ENCODE assay signal across 13 cellular contexts in genomic region chr11:108289699-108290098, GRCh38.
DNase-seq lines count a peak whose midpoint lies in the region; ATAC-seq lines count a peak whose summit lies in the region.
"Had no signal": no experiment of that assay in that cellular context is flagged by ENCODE, and none has a peak within 500 bp of the region (broad histone marks: within the 10 kb centered on the region; RNA-seq: fewer than 3 reads in every experiment).

No MANE protein-coding gene starts in this region.

- H3K36me3 Mint-ChIP-seq in activated T-cell treated with anti-CD3 and anti-CD28 coated beads, Interleukin-2, amount 50 U/mL, for 72 hours (ENCODE audit: insufficient read depth in 2 of 2): peaks cover 3 to 10% of the 10 kb centered on the region in 2 donors
- H3K36me3 Mint-ChIP-seq in activated T-cell treated with anti-CD3 and anti-CD28 coated beads, Interleukin-2, amount 50 U/mL, for 24 hours (ENCODE audit: low read depth): peaks cover 67% of the 10 kb centered on the region
- peaks cover 41% of the 10 kb centered on the region for H3K36me3 Mint-ChIP-seq in stimulated activated memory B cell treated with anti-CD40 and anti-IgM and Interleukin-4, amounts not matched to agents 10 μg/mL and 1 μg/mL and 100 μg/mL, for 72 hours

- H3K9me3 Mint-ChIP-seq in activated T-cell treated with anti-CD3 and anti-CD28 coated beads, Interleukin-2, amount 50 U/mL, for 72 hours: no peaks in the 10 kb centered on the region
- no peaks in the 10 kb centered on the region for H3K9me3 Mint-ChIP-seq in activated T-cell treated with anti-CD3 and anti-CD28 coated beads, Interleukin-2, amount 50 U/mL, for 24 hours
- no peaks in the 10 kb centered on the region for H3K9me3 Mint-ChIP-seq in stimulated activated memory B cell treated with anti-CD40 and anti-IgM and Interleukin-4, amounts not matched to agents 10 μg/mL and 1 μg/mL and 100 μg/mL, for 72 hours

- H3K27me3 Mint-ChIP-seq in activated T-cell treated with anti-CD3 and anti-CD28 coated beads, Interleukin-2, amount 50 U/mL, for 72 hours (ENCODE audit: low read depth): no peaks in the 10 kb centered on the region
- no peaks in the 10 kb centered on the region for H3K27me3 Mint-ChIP-seq in activated T-cell treated with anti-CD3 and anti-CD28 coated beads, Interleukin-2, amount 50 U/mL, for 24 hours
- H3K27me3 Mint-ChIP-seq in stimulated activated memory B cell treated with anti-CD40 and anti-IgM and Interleukin-4, amounts not matched to agents 10 μg/mL and 1 μg/mL and 100 μg/mL, for 72 hours: no peaks in the 10 kb centered on the region

- H3K4me1 Mint-ChIP-seq in activated T-cell treated with anti-CD3 and anti-CD28 coated beads, Interleukin-2, amount 50 U/mL, for 72 hours (ENCODE audit: low read depth): no peaks in the 10 kb centered on the region
- peaks cover 21% of the 10 kb centered on the region for H3K4me1 Mint-ChIP-seq in activated T-cell treated with anti-CD3 and anti-CD28 coated beads, Interleukin-2, amount 50 U/mL, for 24 hours (ENCODE audit: low read depth)
- H3K4me1 Mint-ChIP-seq in stimulated activated memory B cell treated with anti-CD40 and anti-IgM and Interleukin-4, amounts not matched to agents 10 μg/mL and 1 μg/mL and 100 μg/mL, for 72 hours: peaks cover 21% of the 10 kb centered on the region

- H3K27ac Mint-ChIP-seq in activated T-cell treated with anti-CD3 and anti-CD28 coated beads, Interleukin-2, amount 50 U/mL, for 72 hours: peak overlapping the region; percentile 19
- no peak overlapping the region for H3K27ac Mint-ChIP-seq in activated T-cell treated with anti-CD3 and anti-CD28 coated beads, Interleukin-2, amount 50 U/mL, for 24 hours
- peak overlapping the region; percentile 69 for H3K27ac Mint-ChIP-seq in stimulated activated memory B cell treated with anti-CD40 and anti-IgM and Interleukin-4, amounts not matched to agents 10 μg/mL and 1 μg/mL and 100 μg/mL, for 72 hours

- no peak for ATAC-seq in activated T-cell treated with anti-CD3 and anti-CD28 coated beads, Interleukin-2, amount 50 U/mL, for 72 hours (replicated peaks in 1 of 2)
- ATAC-seq in HG03025 (IDR thresholded peaks at IDR 0.05; ENCODE audit: low FRiP score, unreplicated experiment) (peak; percentile 63), GM19324 (IDR thresholded peaks at IDR 0.05; ENCODE audit: low FRiP score, unreplicated experiment) (no peak)
- ATAC-seq in stimulated activated memory B cell treated with anti-CD40 and anti-IgM and Interleukin-4, amounts not matched to agents 10 μg/mL and 1 μg/mL and 100 μg/mL, for 72 hours: peak; percentile 89

- DNase-seq in activated T-cell treated with anti-CD3 and anti-CD28 coated beads, Interleukin-2, amount 50 U/mL, for 72 hours: no peak
- DNase-seq in activated T-cell treated with anti-CD3 and anti-CD28 coated beads, Interleukin-2, amount 50 U/mL, for 24 hours: no peak
- peak; percentile 49 for DNase-seq in ecto neural progenitor cell (ENCODE audit: low spot score)
- no peak for DNase-seq in NCI-H226
- no peak for DNase-seq in NK-92 (lab: John Stamatoyannopoulos, UW; ENCODE audit: unreplicated experiment)
- DNase-seq: amniotic stem cell; GM23248; hypothalamus; NCI-H1694; stimulated activated CD4-positive, alpha-beta T cell treated with anti-CD3 and anti-CD28 coated beads, Interleukin-12 subunit alpha, Interleukin-12 subunit beta, amount 100 ng/mL, for 4 hours had no signal

- H3K4me3 Mint-ChIP-seq in activated T-cell treated with anti-CD3 and anti-CD28 coated beads, Interleukin-2, amount 50 U/mL, for 72 hours: no peak overlapping the region
- no peak overlapping the region for H3K4me3 Mint-ChIP-seq in activated T-cell treated with anti-CD3 and anti-CD28 coated beads, Interleukin-2, amount 50 U/mL, for 24 hours
- H3K4me3 Mint-ChIP-seq in stimulated activated memory B cell treated with anti-CD40 and anti-IgM and Interleukin-4, amounts not matched to agents 10 μg/mL and 1 μg/mL and 100 μg/mL, for 72 hours: no peak overlapping the region

Comparison
In these comparisons a context has a peak if more than half of its experiments do, and no peak if none do; other contexts are left out.
1. ATAC-seq: peak in HG03025 (single experiment) and stimulated activated memory B cell treated with anti-CD40 and anti-IgM and Interleukin-4, amounts not matched to agents 10 μg/mL and 1 μg/mL and 100 μg/mL, for 72 hours (single experiment); none in activated T-cell treated with anti-CD3 and anti-CD28 coated beads, Interleukin-2, amount 50 U/mL, for 72 hours (0 of 2) and GM19324 (single experiment).